ENCODE assay signal across 7 cellular contexts in genomic region chr7:128523940-128524524, GRCh38. TPM values are rescaled to one million over a fixed set of nuclear protein-coding genes. Genes with fewer than 3 reads are reported as not detected.
DNase-seq lines count a peak whose midpoint lies in the region; ATAC-seq, FAIRE-seq and TF ChIP-seq lines count a peak whose summit lies in the region.
"Not testable (repeated sequence)": the region's sequence is repeated elsewhere in the genome, so short reads cannot be mapped to it uniquely, and the experiment has no call there.

No MANE protein-coding gene starts in this region.

- BruUV-seq in GM12878 (replicated peaks; lab: Mats Ljungman, UMichigan): not testable (repeated sequence)

- H3K9ac ChIP-seq in Loucy (ENCODE audit: low read depth, low read length, poor library complexity, severe bottlenecking); GM12878 (ENCODE audit: control insufficient read depth, insufficient read depth, low read length): not testable (repeated sequence)

- not testable (repeated sequence) for H3K27ac ChIP-seq in CD4-positive, alpha-beta memory T cell (ENCODE audit: low read depth, low read length); GM12878 (ENCODE audit: control insufficient read depth, insufficient read depth)
- peak overlapping the region; percentile 31 for H3K27ac ChIP-seq in RWPE1
- H3K27ac ChIP-seq in left ventricle myocardium inferior (replicated peaks): peak overlapping the region; percentile 50

- peaks cover 11% of the 10 kb centered on the region for H3K4me1 ChIP-seq in CD4-positive, alpha-beta memory T cell (ENCODE audit: insufficient read depth, low read length)
- not testable (repeated sequence) for H3K4me1 ChIP-seq in Loucy (ENCODE audit: insufficient read depth, low read length, poor library complexity, severe bottlenecking); GM12878 (ENCODE audit: control insufficient read depth, insufficient read depth, low read length)
- H3K4me1 ChIP-seq in left ventricle myocardium inferior: peaks cover 24% of the 10 kb centered on the region

- ATAC-seq in GM12878: peak; percentile 13; the same call in 2 of the 3 replicates

- intact Hi-C loops in CD4-positive, alpha-beta memory T cell (cut with micrococcal nuclease); GM12878 (cut with micrococcal nuclease; ENCODE audit: unreplicated experiment); left ventricle myocardium inferior (cut with micrococcal nuclease); posterior vena cava (cut with DNase I): not testable (repeated sequence)

- TF ChIP-seq POLR2A in GM12878 (IDR thresholded peaks at IDR 0.05; ENCODE audit: low read depth, low read length): not testable (repeated sequence)

- CTCF ChIA-PET in CD4-positive, alpha-beta memory T cell (lab: Charles Lee; ENCODE audit: partially characterized antibody); RWPE1 (lab: Yijun Ruan, JAX); GM12878 (lab: Yijun Ruan, JAX): not testable (repeated sequence)

- SMC1A ChIA-PET in GM12878 (lab: Charles Lee; ENCODE audit: uncharacterized antibody, unreplicated experiment): not testable (repeated sequence)

- POLR2A ChIA-PET in CD4-positive, alpha-beta memory T cell (lab: Charles Lee; ENCODE audit: partially characterized antibody); RWPE1 (lab: Yijun Ruan, JAX; ENCODE audit: low non-redundant PET); GM12878 (lab: Charles Lee): not testable (repeated sequence)

- not testable (repeated sequence) for DNase-seq in CD4-positive, alpha-beta memory T cell; RWPE1 (ENCODE audit: low spot score); GM12878 (ENCODE audit: low read depth, low spot score); left ventricle myocardium inferior; mesothelial cell of epicardium (ENCODE audit: low spot score in 2 of 2, unreplicated experiment in 2 of 2)
- DNase-seq in posterior vena cava (ENCODE audit: low spot score): peak; percentile 25

- peaks cover 10 to 19% (median 12%) of the 10 kb centered on the region in 4 donors for H3K4me1 Mint-ChIP-seq in CD4-positive, alpha-beta memory T cell
- H3K4me1 Mint-ChIP-seq in mesothelial cell of epicardium: not testable (repeated sequence)

- H3K4me3 Mint-ChIP-seq in CD4-positive, alpha-beta memory T cell; mesothelial cell of epicardium: not testable (repeated sequence)

- H3K9me3 Mint-ChIP-seq in CD4-positive, alpha-beta memory T cell; mesothelial cell of epicardium: not testable (repeated sequence)

- H3K27me3 Mint-ChIP-seq in CD4-positive, alpha-beta memory T cell; mesothelial cell of epicardium (ENCODE audit: low read depth): not testable (repeated sequence)

- not testable (repeated sequence) for H3K4me3 ChIP-seq in CD4-positive, alpha-beta memory T cell (ENCODE audit: low read length in 2 of 2); Loucy (ENCODE audit: low read length, poor library complexity, severe bottlenecking); GM12878; left ventricle myocardium inferior

- H2AFZ ChIP-seq in Loucy (ENCODE audit: low read length); GM12878 (ENCODE audit: control insufficient read depth, low read depth, low read length): not testable (repeated sequence)

- H3K36me3 ChIP-seq in CD4-positive, alpha-beta memory T cell (ENCODE audit: insufficient read depth, low read length); Loucy (ENCODE audit: insufficient read depth, low read length); GM12878 (ENCODE audit: control insufficient read depth in 2 of 2, insufficient read depth in 2 of 2, low read length in 1 of 2); left ventricle myocardium inferior: not testable (repeated sequence)

- RAD21 ChIA-PET in GM12878 (lab: Charles Lee; ENCODE audit: unreplicated experiment): not testable (repeated sequence)

- in situ Hi-C loops in GM12878 (cut with MboI): not testable (repeated sequence)

- not testable (repeated sequence) for TF ChIP-seq RAD21 in GM12878 (IDR thresholded peaks at IDR 0.05; ENCODE audit: insufficient read depth, low read depth, low read length)

- peak; percentile 70 for FAIRE-seq in GM12878 (lab: Jason Lieb, UNC)

- H4K20me1 ChIP-seq in Loucy (ENCODE audit: insufficient read depth, low read length, poor library complexity, severe bottlenecking); GM12878 (ENCODE audit: control insufficient read depth, insufficient read depth): not testable (repeated sequence)

- not testable (repeated sequence) for H3K36me3 Mint-ChIP-seq in CD4-positive, alpha-beta memory T cell; mesothelial cell of epicardium

- H3K79me2 ChIP-seq in Loucy (ENCODE audit: insufficient read depth, low read length); GM12878 (ENCODE audit: control insufficient read depth, insufficient read depth, low read length): not testable (repeated sequence)

- not testable (repeated sequence) for TF ChIP-seq EP300 in GM12878 (IDR thresholded peaks at IDR 0.05; ENCODE audit: borderline replicate concordance in 1 of 2, control insufficient read depth in 1 of 2, low read depth in 2 of 2, low read length in 2 of 2)

- H3K9me2 ChIP-seq in Loucy (replicated peaks; ENCODE audit: low read depth, low read length): not testable (repeated sequence)

- not testable (repeated sequence) for TF ChIP-seq CTCF in Loucy (conservative IDR thresholded peaks at IDR 0.05; ENCODE audit: low read length); RWPE1 (conservative IDR thresholded peaks at IDR 0.05; ENCODE audit: low read depth); GM12878 (IDR thresholded peaks at IDR 0.05 in 2 of 3, conservative IDR thresholded peaks at IDR 0.05 in 1 of 3; ENCODE audit: control insufficient read depth in 2 of 3, extremely low read depth in 1 of 3, insufficient read depth in 1 of 3, low read depth in 3 of 3, low read length in 3 of 3); left ventricle myocardium inferior (IDR thresholded peaks at IDR 0.05; ENCODE audit: borderline replicate concordance); mesothelial cell of epicardium (IDR thresholded peaks at IDR 0.05; ENCODE audit: unreplicated experiment)

- H3K27me3 ChIP-seq in CD4-positive, alpha-beta memory T cell (ENCODE audit: insufficient read depth, low read length); Loucy (ENCODE audit: insufficient read depth, low read length, poor library complexity, severe bottlenecking); GM12878 (replicated peaks in 1 of 2; ENCODE audit: control insufficient read depth in 2 of 2, insufficient read depth in 2 of 2, low read length in 1 of 2); left ventricle myocardium inferior (ENCODE audit: low read depth): not testable (repeated sequence)

- H3F3A ChIP-seq in Loucy (ENCODE audit: low read depth): not testable (repeated sequence)

- WGBS in GM12878 (ENCODE audit: insufficient coverage, insufficient replicate concordance, low lambda C conversion rate, missing lambda C conversion rate): 71% methylated on average over 8 of the region's 9 CpGs

- H3K4me2 ChIP-seq in Loucy (ENCODE audit: low read depth, low read length, poor library complexity, severe bottlenecking): peak overlapping the region; percentile 38
- not testable (repeated sequence) for H3K4me2 ChIP-seq in GM12878 (ENCODE audit: control insufficient read depth, insufficient read depth)

- H3K9me3 ChIP-seq in CD4-positive, alpha-beta memory T cell (ENCODE audit: control insufficient read depth in 1 of 2, low read length in 2 of 2); Loucy (ENCODE audit: insufficient read depth, low read depth, low read length); GM12878 (replicated peaks; ENCODE audit: control insufficient read depth, insufficient read depth, low read length); left ventricle myocardium inferior (replicated peaks): not testable (repeated sequence)

- H3K27ac Mint-ChIP-seq in CD4-positive, alpha-beta memory T cell: peak overlapping the region; percentile 22 to 78 (median 41)
- peak overlapping the region; percentile 53 for H3K27ac Mint-ChIP-seq in mesothelial cell of epicardium

RNA-seq across cellular contexts. Expression of gene METTL2B, which starts 47.5 kb away (rescaled TPM):
- 10 to 100 TPM; 25.3 to 32.8 TPM for total RNA-seq in CD4-positive, alpha-beta memory T cell
- polyA plus RNA-seq in CD4-positive, alpha-beta memory T cell: 10 to 100 TPM; 13.2 to 25.1 TPM
- total RNA-seq in GM12878 (2013; cell fraction: nucleolus; rRNA removed): 56.9 and 63.6 TPM in 2 replicates
- total RNA-seq in GM12878 (2014; rRNA removed): 26.8 and 29.4 TPM in 2 replicates
- total RNA-seq in GM12878 (2014; rRNA removed; fragmentation: Illumina TruSeq; extraction: Trizol): 35.3 and 36.9 TPM in 2 replicates
- total RNA-seq in GM12878 (2021): 27.7 and 28.1 TPM in 2 replicates
- polyA plus RNA-seq in GM12878 (2011; ENCODE audit: low read depth): 14.2 TPM
- 36.4 and 37.8 TPM in 2 replicates for polyA plus RNA-seq in GM12878 (2011; rRNA removed)
- polyA plus RNA-seq in GM12878 (2011; cell fraction: cytosol; rRNA removed): 19.7 and 23.3 TPM in 2 replicates
- 13.0 and 13.3 TPM in 2 replicates for polyA plus RNA-seq in GM12878 (2011; cell fraction: nucleus; rRNA removed)
- polyA plus RNA-seq in GM12878 (2012): 12.6 and 13.7 TPM in 2 replicates
- 36.6 and 51.7 TPM in 2 replicates for polyA plus RNA-seq in GM12878 (2014; fragmentation: Illumina TruSeq; extraction: Trizol)
- 10 to 100 TPM; 40.5 to 48.4 TPM for polyA plus RNA-seq in GM12878 (2014; fragmentation: Nextera tagmentation; extraction: Ambion mirVana)
- polyA plus RNA-seq in GM12878 (2014; rRNA removed): 18.9 and 20.7 TPM in 2 replicates
- 10 to 100 TPM; 43.4 to 43.5 TPM for polyA plus RNA-seq in GM12878 (2016; fragmentation: Nextera tagmentation; extraction: Ambion mirVana)
- 36.3 and 48.1 TPM in 2 replicates for polyA minus RNA-seq in GM12878 (2011; rRNA and poly(A)+ RNA removed)
- 13.0 and 15.1 TPM in 2 replicates for polyA minus RNA-seq in GM12878 (2011; cell fraction: cytosol; rRNA and poly(A)+ RNA removed)
- polyA minus RNA-seq in GM12878 (2011; cell fraction: nucleus; rRNA and poly(A)+ RNA removed): 18.3 and 38.9 TPM in 2 replicates
- 19.5 TPM for total RNA-seq in left ventricle myocardium inferior
- 33.9 to 40.6 TPM (median 39.9 TPM) in 3 replicates for total RNA-seq in mesothelial cell of epicardium
- total RNA-seq in posterior vena cava: 10 to 100 TPM; 22.0 to 23.6 TPM
